10 cellular contexts compared by ENCODE assay signal in the genomic region with DNA sequence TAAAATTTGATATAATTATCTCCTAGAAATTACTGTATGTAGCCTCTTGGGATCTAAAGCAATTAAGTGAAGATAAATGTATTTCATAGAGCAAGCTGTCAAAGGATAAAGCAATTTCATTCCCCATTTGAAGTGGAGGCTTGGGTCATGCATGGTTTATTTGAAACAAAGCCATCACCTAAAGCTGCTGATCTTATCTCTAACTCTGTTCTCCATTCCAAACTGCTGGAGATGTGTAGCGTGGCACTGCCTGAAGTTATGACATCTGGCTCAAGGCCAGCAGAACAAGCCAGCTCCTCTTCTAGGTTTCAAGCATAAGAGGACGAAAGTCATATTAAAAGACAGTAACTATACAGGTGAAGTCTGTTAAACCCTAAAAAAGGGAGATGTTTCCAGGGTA.
DNase-seq lines count a peak whose midpoint lies in the region; ATAC-seq, FAIRE-seq and TF ChIP-seq lines count a peak whose summit lies in the region.
"Had no signal": no experiment of that assay in that cellular context is flagged by ENCODE, and none has a peak within 500 bp of the region (broad histone marks: within the 10 kb centered on the region; RNA-seq: fewer than 3 reads in every experiment).

No MANE protein-coding gene starts in this region.

- intact Hi-C loops in endothelial cell of umbilical vein (cut with micrococcal nuclease) = no loop called here

- peak overlapping the region; percentile 85 for H3K27ac Mint-ChIP-seq in stimulated activated effector memory CD8-positive, alpha-beta T cell treated with anti-CD3 and anti-CD28 coated beads, Interleukin-12 subunit alpha, Interleukin-12 subunit beta, amount 100 ng/mL, for 72 hours

- H3K4me3 ChIP-seq in endothelial cell of umbilical vein (replicated peaks in 1 of 3; ENCODE audit: insufficient read depth in 1 of 3, low read depth in 1 of 3, low read length in 3 of 3) (no peak overlapping the region), tibial nerve (no peak overlapping the region)

- peak; percentile 46 for FAIRE-seq in endothelial cell of umbilical vein (lab: Jason Lieb, UNC)
- FAIRE-seq: islet of Langerhans had no signal

- no peak overlapping the region for H3K9ac ChIP-seq in endothelial cell of umbilical vein (replicated peaks; ENCODE audit: extremely low read depth, insufficient read depth, low read length)

- CTCF ChIA-PET in endothelial cell of umbilical vein (lab: Charles Lee) = interaction anchor here (0.8 to 3.0 kb wide), 10 partner anchors 10 to 106 kb away, joined by 3 to 10 read pairs (median 4); no protein-coding TSS in a partner anchor

- no peaks in the 10 kb centered on the region for H4K20me1 ChIP-seq in endothelial cell of umbilical vein (replicated peaks; ENCODE audit: control insufficient read depth, extremely low read depth, insufficient read depth, low read length)

- H3K79me2 ChIP-seq in endothelial cell of umbilical vein (ENCODE audit: control insufficient read depth, insufficient read depth, low read length) = no peaks in the 10 kb centered on the region

- no peak overlapping the region for H2AFZ ChIP-seq in endothelial cell of umbilical vein (ENCODE audit: low read depth, low read length)

- no peak for TF ChIP-seq EP300 in tibial nerve (IDR thresholded peaks at IDR 0.05)

- no TSS peak for BruUV-seq in endothelial cell of umbilical vein (replicated peaks; lab: Mats Ljungman, UMichigan)

- H3K9me1 ChIP-seq in endothelial cell of umbilical vein (replicated peaks; ENCODE audit: control insufficient read depth, extremely low read depth, insufficient read depth, low read length) = no peaks in the 10 kb centered on the region

- H3K4me2 ChIP-seq in endothelial cell of umbilical vein (ENCODE audit: insufficient read depth, low read length) = no peak overlapping the region

- no peaks in the 10 kb centered on the region for H3K9me3 Mint-ChIP-seq in stimulated activated effector memory CD8-positive, alpha-beta T cell treated with anti-CD3 and anti-CD28 coated beads, Interleukin-12 subunit alpha, Interleukin-12 subunit beta, amount 100 ng/mL, for 72 hours

- DNase-seq in SIG-M5 treated with dmso at 0.1 percent for 504 hours (lab: John Stamatoyannopoulos, UW; ENCODE audit: unreplicated experiment) (peak; percentile 16), SIG-M5 (lab: John Stamatoyannopoulos, UW) (no peak), NCI-H1105 (lab: John Stamatoyannopoulos, UW) (peak; percentile 83), endothelial cell of umbilical vein (ENCODE audit: low read depth, low spot score) (peak; percentile 50), tibial nerve (ENCODE audit: low spot score in 2 of 2) (no peak), SKM-1 treated with dmso at 0.1 percent for 144 hours (lab: John Stamatoyannopoulos, UW; ENCODE audit: unreplicated experiment) (no peak)
- no peak for DNase-seq in stimulated activated effector memory CD8-positive, alpha-beta T cell treated with anti-CD3 and anti-CD28 coated beads, Interleukin-12 subunit alpha, Interleukin-12 subunit beta, amount 100 ng/mL, for 72 hours (ENCODE audit: low spot score in 2 of 2)

- 50 to 54% methylated on average over 2 of the region's 2 CpGs for WGBS in tibial nerve, 2 donors

- no peak for TF ChIP-seq POLR2A in endothelial cell of umbilical vein (IDR thresholded peaks at IDR 0.05; ENCODE audit: low read depth, low read length)
- TF ChIP-seq POLR2A in tibial nerve (IDR thresholded peaks at IDR 0.05) = no peak

- TF ChIP-seq CTCF in endothelial cell of umbilical vein (IDR thresholded peaks at IDR 0.05; ENCODE audit: extremely low read depth in 1 of 2, insufficient read depth in 1 of 2, low read depth in 1 of 2, low read length in 2 of 2) (no peak), tibial nerve (IDR thresholded peaks at IDR 0.05) (no peak)

- H3K4me1 ChIP-seq in endothelial cell of umbilical vein (ENCODE audit: control insufficient read depth, extremely low read depth, insufficient read depth, low read length) = peaks cover 8% of the 10 kb centered on the region
- H3K4me1 ChIP-seq in tibial nerve = peaks cover 0 to 22% (median 9%) of the 10 kb centered on the region in 4 donors

- H3K36me3 ChIP-seq in endothelial cell of umbilical vein (ENCODE audit: control insufficient read depth in 2 of 2, extremely low read depth in 1 of 2, insufficient read depth in 2 of 2, low read length in 2 of 2) (no peaks in the 10 kb centered on the region), tibial nerve (no peaks in the 10 kb centered on the region)

- H3K27ac ChIP-seq in endothelial cell of umbilical vein (ENCODE audit: insufficient read depth, low read depth, low read length) = no peak overlapping the region
- H3K27ac ChIP-seq in tibial nerve = no peak overlapping the region
- H3K27ac ChIP-seq: C4-2B had no signal

- H3K4me3 Mint-ChIP-seq in stimulated activated effector memory CD8-positive, alpha-beta T cell treated with anti-CD3 and anti-CD28 coated beads, Interleukin-12 subunit alpha, Interleukin-12 subunit beta, amount 100 ng/mL, for 72 hours = no peak overlapping the region

- H3K27me3 ChIP-seq in endothelial cell of umbilical vein (ENCODE audit: control insufficient read depth in 2 of 2, insufficient read depth in 2 of 2, low read length in 2 of 2) = no peaks in the 10 kb centered on the region
- H3K27me3 ChIP-seq in tibial nerve = no peaks in the 10 kb centered on the region

- no peak for ATAC-seq in stimulated activated effector memory CD8-positive, alpha-beta T cell treated with anti-CD3 and anti-CD28 coated beads, Interleukin-12 subunit alpha, Interleukin-12 subunit beta, amount 100 ng/mL, for 72 hours
- ATAC-seq in GM19324 (IDR thresholded peaks at IDR 0.05; ENCODE audit: low FRiP score, unreplicated experiment) = no peak

- H3K9me3 ChIP-seq in endothelial cell of umbilical vein (replicated peaks; ENCODE audit: control insufficient read depth, insufficient read depth, low read length) (no peaks in the 10 kb centered on the region), tibial nerve (no peaks in the 10 kb centered on the region)

- dilution Hi-C loops in endothelial cell of umbilical vein (cut with MboI; ENCODE audit: extremely low pct_ligation_motif_present, low sequenced_read_pairs) = no loop called here

- POLR2A ChIA-PET in endothelial cell of umbilical vein (lab: Charles Lee) = interaction anchor here (0.6 kb wide), 1 partner anchor 33 kb away, joined by 3 read pairs; no protein-coding TSS in a partner anchor

- H3K4me1 Mint-ChIP-seq in stimulated activated effector memory CD8-positive, alpha-beta T cell treated with anti-CD3 and anti-CD28 coated beads, Interleukin-12 subunit alpha, Interleukin-12 subunit beta, amount 100 ng/mL, for 72 hours = peaks cover 24% of the 10 kb centered on the region

- H3K36me3 Mint-ChIP-seq in stimulated activated effector memory CD8-positive, alpha-beta T cell treated with anti-CD3 and anti-CD28 coated beads, Interleukin-12 subunit alpha, Interleukin-12 subunit beta, amount 100 ng/mL, for 72 hours = peaks cover 21% of the 10 kb centered on the region

TF ChIP-seq in endothelial cell of umbilical vein, 7 proteins besides CTCF, POLR2A, EP300 and RAD21:
- peak; percentile 47 for TF ChIP-seq GATA2 (IDR thresholded peaks at IDR 0.05; ENCODE audit: insufficient read depth, insufficient read length, low read depth, low read length)
- no peak for TF ChIP-seq MYC (IDR thresholded peaks at IDR 0.05; ENCODE audit: low read depth, low read length)

Comparison
In these comparisons a context has a peak if more than half of its experiments do, and no peak if none do; other contexts are left out.
1. DNase-seq: peak in SIG-M5 treated with dmso at 0.1 percent for 504 hours (single experiment), NCI-H1105 (single experiment) and endothelial cell of umbilical vein (single experiment); none in SIG-M5 (single experiment), stimulated activated effector memory CD8-positive, alpha-beta T cell treated with anti-CD3 and anti-CD28 coated beads, Interleukin-12 subunit alpha, Interleukin-12 subunit beta, amount 100 ng/mL, for 72 hours (0 of 2), tibial nerve (0 of 2) and SKM-1 treated with dmso at 0.1 percent for 144 hours (single experiment).